ENCODE assay signal across 14 cellular contexts in the genomic region with DNA sequence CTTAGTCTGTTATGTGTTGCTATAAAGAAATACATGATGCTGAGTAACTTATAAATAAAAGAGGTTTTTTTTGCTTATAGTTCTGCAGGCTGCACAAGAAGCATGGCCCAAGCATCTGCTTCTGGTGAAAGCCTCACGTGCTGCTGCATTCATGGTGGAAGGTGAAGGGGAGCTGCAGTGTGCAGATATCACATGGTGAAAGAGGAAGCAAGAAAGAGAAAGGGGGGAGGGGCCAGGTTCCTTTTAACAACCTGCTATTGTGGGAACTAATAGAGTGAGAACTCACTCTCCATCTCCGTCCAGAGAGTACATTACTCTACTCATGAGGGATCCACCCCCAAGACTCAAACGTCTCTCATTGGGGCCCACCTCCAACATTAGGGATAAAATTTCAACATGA. TPM values are rescaled to one million over a fixed set of nuclear protein-coding genes. Genes with fewer than 3 reads are reported as not detected.
DNase-seq lines count a peak whose midpoint lies in the region; ATAC-seq and TF ChIP-seq lines count a peak whose summit lies in the region.
"Had no signal": no experiment of that assay in that cellular context is flagged by ENCODE, and none has a peak within 500 bp of the region (broad histone marks: within the 10 kb centered on the region; RNA-seq: fewer than 3 reads in every experiment).

No MANE protein-coding gene starts in this region.

- intact Hi-C loops in testis (cut with DNase I; ENCODE audit: low total_unique reads) = no loop called here

- H3K36me3 ChIP-seq in testis (ENCODE audit: low read depth, missing control alignments) (no peaks in the 10 kb centered on the region), WERI-Rb-1 (no peaks in the 10 kb centered on the region)
- H3K36me3 ChIP-seq: BLaER1 treated with 17β-estradiol and CSF1 and Interleukin-3, amounts not matched to agents 10 nM and 100 nM had no signal

- no peak for TF ChIP-seq CTCF in endothelial cell (IDR thresholded peaks at IDR 0.05; ENCODE audit: unreplicated experiment)
- TF ChIP-seq CTCF in testis (IDR thresholded peaks at IDR 0.05) = no peak
- no peak for TF ChIP-seq CTCF in WERI-Rb-1 (IDR thresholded peaks at IDR 0.05; ENCODE audit: low read depth, low read length)

- H3K9me3 ChIP-seq in testis (no peaks in the 10 kb centered on the region), WERI-Rb-1 (ENCODE audit: severe bottlenecking) (no peaks in the 10 kb centered on the region)
- H3K9me3 ChIP-seq: BLaER1 treated with 17β-estradiol and CSF1 and Interleukin-3, amounts not matched to agents 10 nM and 100 nM had no signal

- peak; percentile 99 for ATAC-seq in GM18498 (IDR thresholded peaks at IDR 0.05; ENCODE audit: unreplicated experiment)
- ATAC-seq in GM21423 (IDR thresholded peaks at IDR 0.05; ENCODE audit: unreplicated experiment) = peak; percentile 97
- ATAC-seq in HG03175 (IDR thresholded peaks at IDR 0.05; ENCODE audit: unreplicated experiment) = peak; percentile 99
- ATAC-seq: PC-3; stimulated activated naive CD8-positive, alpha-beta T cell treated with anti-CD3 and anti-CD28 coated beads, Interleukin-15, Interleukin-2, amounts not matched to agents 100 U/mL and 50 U/mL, for 24 hours had no signal

- no peak overlapping the region for H3K27ac ChIP-seq in testis
- H3K27ac ChIP-seq in WERI-Rb-1 = no peak overlapping the region
- H3K27ac ChIP-seq: BLaER1 treated with 17β-estradiol and CSF1 and Interleukin-3, amounts not matched to agents 10 nM and 100 nM; coronary artery had no signal

- no peaks in the 10 kb centered on the region for H3K27me3 ChIP-seq in testis
- H3K27me3 ChIP-seq in WERI-Rb-1 (ENCODE audit: insufficient read depth, low read depth, severe bottlenecking) = no peaks in the 10 kb centered on the region
- H3K27me3 ChIP-seq: BLaER1 treated with 17β-estradiol and CSF1 and Interleukin-3, amounts not matched to agents 10 nM and 100 nM had no signal

- no peaks in the 10 kb centered on the region for H3K36me3 Mint-ChIP-seq in endothelial cell (ENCODE audit: low read depth, unreplicated experiment)

- peaks cover 3% of the 10 kb centered on the region for H3K27me3 Mint-ChIP-seq in endothelial cell (ENCODE audit: unreplicated experiment)

- no peaks in the 10 kb centered on the region for H3K4me1 ChIP-seq in testis

- H3K27ac Mint-ChIP-seq in endothelial cell (ENCODE audit: unreplicated experiment) = no peak overlapping the region

- no peak overlapping the region for H3K4me3 Mint-ChIP-seq in endothelial cell (ENCODE audit: unreplicated experiment)

- H3K4me1 Mint-ChIP-seq in endothelial cell (ENCODE audit: unreplicated experiment) = no peaks in the 10 kb centered on the region

- H3K9me3 Mint-ChIP-seq in endothelial cell (ENCODE audit: unreplicated experiment) = no peaks in the 10 kb centered on the region

- peak; percentile 55 for DNase-seq in SKM-1 (lab: John Stamatoyannopoulos, UW; ENCODE audit: unreplicated experiment)
- DNase-seq in endothelial cell (ENCODE audit: low spot score) = no peak
- DNase-seq in NCI-H2081 (lab: John Stamatoyannopoulos, UW) = no peak
- no peak for DNase-seq in testis
- no peak for DNase-seq in WERI-Rb-1
- DNase-seq: activated CD8-positive, alpha-beta memory T cell treated with anti-CD3 and anti-CD28 coated beads, Interleukin-2, amount 50 U/mL, for 48 hours; PC-3; retina; stimulated activated naive CD8-positive, alpha-beta T cell treated with anti-CD3 and anti-CD28 coated beads, Interleukin-15, Interleukin-2, amounts not matched to agents 100 U/mL and 50 U/mL, for 24 hours had no signal

- TF ChIP-seq POLR2A in testis (IDR thresholded peaks at IDR 0.05) = no peak

- WGBS in testis, 2 donors = 59 to 80% methylated on average over 3 of the region's 3 CpGs

- H3K4me3 ChIP-seq in testis (no peak overlapping the region), WERI-Rb-1 (ENCODE audit: low read depth, low read length) (no peak overlapping the region)
- H3K4me3 ChIP-seq: BLaER1 treated with 17β-estradiol and CSF1 and Interleukin-3, amounts not matched to agents 10 nM and 100 nM; coronary artery had no signal

RNA-seq across cellular contexts. Expression of a gene that starts 12.5 kb away (rescaled TPM):
- total RNA-seq in endothelial cell (ENCODE audit: unreplicated experiment) (13.6 TPM), testis (10 to 100 TPM; 14.4 to 18.0 TPM)
- 24.3 TPM for polyA plus RNA-seq in testis (ENCODE audit: insufficient read depth, low read depth, low replicate concordance)
